12 cellular contexts compared by ENCODE assay signal in genomic region chr17:2484876-2485275, GRCh38. TPM values are rescaled to one million over a fixed set of nuclear protein-coding genes. Genes with fewer than 3 reads are reported as not detected.
DNase-seq lines count a peak whose midpoint lies in the region; ATAC-seq, FAIRE-seq and TF ChIP-seq lines count a peak whose summit lies in the region.
"Had no signal": no experiment of that assay in that cellular context is flagged by ENCODE, and none has a peak within 500 bp of the region (broad histone marks: within the 10 kb centered on the region; RNA-seq: fewer than 3 reads in every experiment).

No MANE protein-coding gene starts in this region.

- H3K27me3 ChIP-seq in HAP-1 (ENCODE audit: low read depth), result no peaks in the 10 kb centered on the region
- no peaks in the 10 kb centered on the region for H3K27me3 ChIP-seq in mammary epithelial cell (ENCODE audit: insufficient read depth, low read length)
- no peaks in the 10 kb centered on the region for H3K27me3 ChIP-seq in pancreas
- H3K27me3 ChIP-seq: cardiac muscle cell, sigmoid colon had no signal

- H3K79me2 ChIP-seq in mammary epithelial cell (ENCODE audit: insufficient read depth, low read length), result peaks cover 79% of the 10 kb centered on the region

- H3K4me2 ChIP-seq in mammary epithelial cell (ENCODE audit: insufficient read depth, low read depth, low read length), result peak overlapping the region; percentile 74
- H3K4me2 ChIP-seq: KMS-11 had no signal

- H3K36me3 ChIP-seq in HAP-1 (replicated peaks) (no peaks in the 10 kb centered on the region; the same call in 1 of the 2 replicates), mammary epithelial cell (ENCODE audit: insufficient read depth, low read length) (no peaks in the 10 kb centered on the region), pancreas (no peaks in the 10 kb centered on the region)
- H3K36me3 ChIP-seq: cardiac muscle cell, sigmoid colon had no signal

- in situ Hi-C loops in HAP-1 (cut with MboI; ENCODE audit: low sequenced_read_pairs) (no loop called here), mammary epithelial cell (cut with MboI; ENCODE audit: low sequenced_read_pairs in 2 of 2) (no loop called here)

- BruUV-seq in mammary epithelial cell (replicated peaks; lab: Mats Ljungman, UMichigan), result no TSS peak

- FAIRE-seq in pancreas (lab: Jason Lieb, UNC), result no peak

- dilution Hi-C loops in mammary epithelial cell (cut with HindIII; ENCODE audit: low sequenced_read_pairs), result loop anchor here (5.0 to 10.0 kb wide), 4 partner anchors 37 to 130 kb away; no protein-coding TSS in a partner anchor

- TF ChIP-seq CTCF in mammary epithelial cell (conservative IDR thresholded peaks at IDR 0.05 in 1 of 2, IDR thresholded peaks at IDR 0.05 in 1 of 2; ENCODE audit: extremely low read depth in 1 of 2, insufficient read depth in 1 of 2, low read depth in 1 of 2, low read length in 2 of 2) (peak in 1 of 2 donors; percentile 10), pancreas (IDR thresholded peaks at IDR 0.05) (no peak)

- intact Hi-C loops in mammary epithelial cell (cut with micrococcal nuclease), result loop anchor here (1.0 to 10.0 kb wide), 2 partner anchors 26 to 110 kb away; partner anchors contain the start of genes METTL16 and PAFAH1B1
- intact Hi-C loops in pancreas (cut with DNase I), result no loop called here

- H3K27ac ChIP-seq in mammary epithelial cell (ENCODE audit: insufficient read depth, low read depth, low read length) (peak overlapping the region; percentile 43), pancreas (no peak overlapping the region)
- H3K27ac ChIP-seq: cardiac muscle cell, KMS-11 had no signal

- H3K9ac ChIP-seq in mammary epithelial cell (ENCODE audit: insufficient read depth, low read length), result no peak overlapping the region
- H3K9ac ChIP-seq: KMS-11 had no signal

- H4K20me1 ChIP-seq in mammary epithelial cell (ENCODE audit: insufficient read depth, low read length), result no peaks in the 10 kb centered on the region

- 27% methylated on average over 8 of the region's 8 CpGs for WGBS in mammary epithelial cell (ENCODE audit: low coverage, missing lambda C conversion rate)
- WGBS in pancreas, 2 donors, result 78 to 84% methylated on average over 8 of the region's 8 CpGs

- ATAC-seq in pancreas (peak; percentile 42 to 66 (median 60)), HG03565 (IDR thresholded peaks at IDR 0.05; ENCODE audit: unreplicated experiment) (no peak), HG02623 (IDR thresholded peaks at IDR 0.05; ENCODE audit: unreplicated experiment) (no peak)

- DNase-seq in HAP-1 (ENCODE audit: low spot score in 2 of 2), result peak; percentile 30 to 64
- peak; percentile 98 for DNase-seq in NCI-H2171 treated with DMSO at 0.1 percent for 48 hours (lab: John Stamatoyannopoulos, UW)
- peak; percentile 85 for DNase-seq in mammary epithelial cell
- DNase-seq in pancreas, result no peak
- DNase-seq in EL, result no peak
- DNase-seq in stimulated activated CD4-positive, alpha-beta T cell treated with anti-CD3 and anti-CD28 coated beads, Interleukin-2, amount 100 ng/mL, for 24 hours, result no peak
- DNase-seq: activated CD4-positive, alpha-beta T cell treated with anti-CD3 and anti-CD28 coated beads for 48 hours; sigmoid colon had no signal

- CTCF ChIA-PET in mammary epithelial cell (lab: Charles Lee; ENCODE audit: low non-redundant PET), result interaction anchor here (0.6 kb wide), 1 partner anchor 110 kb away, joined by 3 read pairs; no protein-coding TSS in a partner anchor

- no peak overlapping the region for H2AFZ ChIP-seq in mammary epithelial cell (ENCODE audit: low read depth, low read length)

- no peaks in the 10 kb centered on the region for H3K9me3 ChIP-seq in HAP-1
- H3K9me3 ChIP-seq in mammary epithelial cell (replicated peaks; ENCODE audit: insufficient read depth, low read length), result no peaks in the 10 kb centered on the region
- no peaks in the 10 kb centered on the region for H3K9me3 ChIP-seq in pancreas
- H3K9me3 ChIP-seq: sigmoid colon had no signal

- no peak overlapping the region for H3K4me3 ChIP-seq in HAP-1
- H3K4me3 ChIP-seq in mammary epithelial cell (replicated peaks in 1 of 3; ENCODE audit: insufficient read depth in 1 of 3, low read depth in 2 of 3, low read length in 3 of 3), result peak overlapping the region; percentile 13 to 35 (median 30)
- no peak overlapping the region for H3K4me3 ChIP-seq in pancreas
- H3K4me3 ChIP-seq: cardiac muscle cell had no signal

- H3K4me1 ChIP-seq in HAP-1, result peaks cover 13% of the 10 kb centered on the region
- peaks cover 20% of the 10 kb centered on the region for H3K4me1 ChIP-seq in mammary epithelial cell (ENCODE audit: insufficient read depth, low read length)
- H3K4me1 ChIP-seq in pancreas, result peaks cover 0 to 20% (median 14%) of the 10 kb centered on the region in 3 donors

RNA-seq across cellular contexts. Expression of gene METTL16, which starts 26.8 kb away (rescaled TPM):
- total RNA-seq in mammary epithelial cell, result 10 to 100 TPM; 15.2 to 28.0 TPM
- polyA plus RNA-seq in mammary epithelial cell, result 13.5 TPM
- polyA minus RNA-seq in mammary epithelial cell, result 29.0 TPM
- 10 to 100 TPM in 5 of 6 donors, 1 to 10 TPM in 1; 9.2 to 16.5 (median 13.1) TPM for total RNA-seq in pancreas
- polyA plus RNA-seq in pancreas, result 10 to 100 TPM; 15.5 to 19.6 TPM

Comparison
In these comparisons a context has a peak if more than half of its experiments do, and no peak if none do; other contexts are left out.
1. DNase-seq: peak in HAP-1 (2 of 2), NCI-H2171 treated with DMSO at 0.1 percent for 48 hours (single experiment) and mammary epithelial cell (single experiment); none in pancreas (0 of 6), EL (single experiment) and stimulated activated CD4-positive, alpha-beta T cell treated with anti-CD3 and anti-CD28 coated beads, Interleukin-2, amount 100 ng/mL, for 24 hours (0 of 2).
2. H3K4me3 ChIP-seq: peak in mammary epithelial cell (3 of 3); none in HAP-1 (single experiment) and pancreas (0 of 4).
3. ATAC-seq: peak in pancreas (4 of 4); none in HG03565 (single experiment) and HG02623 (single experiment).